ENCODE assay signal across 1 cellular context in genomic region chr7:74653686-74654181, GRCh38.
TF ChIP-seq lines count a peak whose summit lies in the region.

No MANE protein-coding gene starts in this region.

TF ChIP-seq in HepG2, 621 proteins besides CTCF, POLR2A, EP300 and RAD21 (continued from another document and continues in another):
- TF ChIP-seq RNF2 (conservative IDR thresholded peaks at IDR 0.05; ENCODE audit: low read depth) (peak; percentile 68; the same call in 1 of the 2 replicates), ZNF558 (CRISPR knock-in tag; IDR thresholded peaks at IDR 0.05; ENCODE audit: borderline replicate concordance) (no peak; the same call in 1 of the 2 replicates), THAP11 (CRISPR knock-in tag; IDR thresholded peaks at IDR 0.05) (peak; percentile 82), ZNF33A (CRISPR knock-in tag; IDR thresholded peaks at IDR 0.05; ENCODE audit: borderline replicate concordance) (peak; percentile 46; the same call in 1 of the 2 replicates), NFRKB (IDR thresholded peaks at IDR 0.05) (no peak), MED13 (CRISPR knock-in tag; IDR thresholded peaks at IDR 0.05) (peak; percentile 64; the same call in 1 of the 2 replicates), ZNF788 (CRISPR knock-in tag; IDR thresholded peaks at IDR 0.05; ENCODE audit: borderline replicate concordance) (peak; percentile 32; the same call in 1 of the 2 replicates), BCLAF1 (IDR thresholded peaks at IDR 0.05) (no peak), FOXK1 (CRISPR knock-in tag; IDR thresholded peaks at IDR 0.05; ENCODE audit: borderline replicate concordance, low read depth) (peak; percentile 20; the same call in 1 of the 2 replicates), ELK4 (CRISPR knock-in tag; IDR thresholded peaks at IDR 0.05; ENCODE audit: borderline replicate concordance) (no peak), ZNF614 (CRISPR knock-in tag; IDR thresholded peaks at IDR 0.05; ENCODE audit: borderline replicate concordance) (peak; percentile 75; the same call in 1 of the 2 replicates), TFDP2 (CRISPR knock-in tag; IDR thresholded peaks at IDR 0.05) (peak; percentile 67), ZSCAN22 (CRISPR knock-in tag; IDR thresholded peaks at IDR 0.05) (no peak), STAT6 (CRISPR knock-in tag; IDR thresholded peaks at IDR 0.05; ENCODE audit: borderline replicate concordance) (peak; percentile 49; the same call in 1 of the 2 replicates), ZNF816 (CRISPR knock-in tag; IDR thresholded peaks at IDR 0.05; ENCODE audit: borderline replicate concordance) (peak; percentile 64; the same call in 1 of the 2 replicates), TEAD2 (CRISPR knock-in tag; IDR thresholded peaks at IDR 0.05) (no peak), BRF2 (CRISPR knock-in tag; IDR thresholded peaks at IDR 0.05) (0 out of 2 replicates have a peak, but pooled peaks have one; percentile 67), ZNF446 (CRISPR knock-in tag; IDR thresholded peaks at IDR 0.05) (no peak), ATF2 (CRISPR knock-in tag; IDR thresholded peaks at IDR 0.05) (peak; percentile 88), AGO2 (optimal IDR thresholded peaks at IDR 0.05; ENCODE audit: low read depth, low read length) (no peak), ATM (IDR thresholded peaks at IDR 0.05; ENCODE audit: borderline replicate concordance) (no peak), ZNF281 (CRISPR knock-in tag; IDR thresholded peaks at IDR 0.05; ENCODE audit: borderline replicate concordance) (no peak; the same call in 1 of the 2 replicates), HDAC2 (CRISPR knock-in tag; IDR thresholded peaks at IDR 0.05) (no peak; the same call in 1 of the 2 replicates), PHF8 (CRISPR knock-in tag; IDR thresholded peaks at IDR 0.05) (0 out of 2 replicates have a peak, but pooled peaks have one; percentile 17), POLR2G (IDR thresholded peaks at IDR 0.05; ENCODE audit: low read depth, low read length) (0 out of 2 replicates have a peak, but pooled peaks have one; percentile 27), BCL6 (CRISPR knock-in tag; IDR thresholded peaks at IDR 0.05) (peak; percentile 67), ZNF580 (CRISPR knock-in tag; IDR thresholded peaks at IDR 0.05; ENCODE audit: borderline replicate concordance, low read depth) (peak; percentile 29; the same call in 1 of the 2 replicates), JUNB (CRISPR knock-in tag; IDR thresholded peaks at IDR 0.05; ENCODE audit: borderline replicate concordance) (no peak), NONO (IDR thresholded peaks at IDR 0.05) (no peak), NONO (CRISPR knock-in tag; conservative IDR thresholded peaks at IDR 0.05) (0 out of 2 replicates have a peak, but pooled peaks have one; percentile 33), TERF1 (CRISPR knock-in tag; IDR thresholded peaks at IDR 0.05) (no peak), SOX13 (IDR thresholded peaks at IDR 0.05) (peak; percentile 96), SOX13 (CRISPR knock-in tag; conservative IDR thresholded peaks at IDR 0.05 in 1 of 2, IDR thresholded peaks at IDR 0.05 in 1 of 2) (peak in 1 of 2 experiments; percentile 100; a peak in 2 of 4 replicates), ZHX1 (CRISPR knock-in tag; IDR thresholded peaks at IDR 0.05; ENCODE audit: low read depth) (peak; percentile 81; the same call in 1 of the 2 replicates), SKI (IDR thresholded peaks at IDR 0.05; ENCODE audit: partially characterized antibody) (no peak), MEF2D (CRISPR knock-in tag; IDR thresholded peaks at IDR 0.05) (peak; percentile 83; the same call in 1 of the 2 replicates), EHMT2 (IDR thresholded peaks at IDR 0.05; ENCODE audit: borderline replicate concordance, low read depth, low read length) (no peak), ATF7 (IDR thresholded peaks at IDR 0.05) (peak; percentile 60; the same call in 1 of the 2 replicates), ATF7 (CRISPR knock-in tag; IDR thresholded peaks at IDR 0.05) (peak; percentile 78; the same call in 1 of the 2 replicates), IRX3 (CRISPR knock-in tag; IDR thresholded peaks at IDR 0.05; ENCODE audit: borderline replicate concordance, low read depth) (peak; percentile 37; the same call in 1 of the 2 replicates), FIP1L1 (IDR thresholded peaks at IDR 0.05; ENCODE audit: borderline replicate concordance, insufficient read depth, low read depth, low read length) (no peak), SOX5 (CRISPR knock-in tag; IDR thresholded peaks at IDR 0.05; ENCODE audit: borderline replicate concordance) (peak; percentile 100)
